Comparison of ENCODE assay signal across 21 cellular contexts in the genomic region with DNA sequence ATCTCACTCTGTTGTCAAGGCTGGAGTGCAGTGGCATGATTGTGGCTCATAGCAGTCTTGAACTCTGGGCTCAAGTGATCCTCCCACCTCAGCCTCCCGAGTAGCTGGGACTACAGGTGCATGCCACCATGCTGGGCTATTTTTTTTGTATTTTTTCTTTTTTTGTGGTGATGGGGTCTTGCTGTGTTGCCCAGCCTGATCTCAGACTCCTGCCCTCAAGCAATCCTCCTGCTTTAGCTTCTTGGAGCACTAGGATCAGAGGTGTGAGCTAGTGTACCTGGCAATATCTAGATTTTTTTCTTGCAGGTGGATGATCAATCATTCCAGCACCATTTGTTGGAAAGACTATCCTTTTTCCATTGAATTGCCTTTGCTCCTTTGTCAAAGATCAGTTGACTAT. TPM values are rescaled to one million over a fixed set of nuclear protein-coding genes. Genes with fewer than 3 reads are reported as not detected.
"Had no signal": no experiment of that assay in that cellular context is flagged by ENCODE, and none has a peak within 500 bp of the region (broad histone marks: within the 10 kb centered on the region; RNA-seq: fewer than 3 reads in every experiment).

No MANE protein-coding gene starts in this region.

- H3K4me1 Mint-ChIP-seq: IgD-negative memory B cell had no signal

- H3K4me3 Mint-ChIP-seq: IgD-negative memory B cell had no signal

- H3K36me3 Mint-ChIP-seq: IgD-negative memory B cell had no signal

- DNase-seq: KBM-7, NCI-H1092, NCI-H1105 treated with DMSO at 0.1 percent for 48 hours, NCI-H1417 treated with DMSO at 0.1 percent for 48 hours, NCI-H146, NCI-H1694 treated with DMSO at 0.1 percent for 48 hours, NCI-H2029, NCI-H2081 treated with DMSO at 0.1 percent for 48 hours, NCI-H2171, NCI-H226, NCI-H446, NCI-H510A, NCI-H524 treated with DMSO at 0.1 percent for 48 hours, NCI-H69, NCI-H774, SHP77, SK-N-SH had no signal

- H3K9me3 ChIP-seq: SK-N-SH had no signal

- H3K27me3 Mint-ChIP-seq: IgD-negative memory B cell had no signal

- H3K27ac ChIP-seq: RWPE1 had no signal

RNA-seq across cellular contexts. Expression of gene IL34, which starts 52.8 kb away (rescaled TPM):
- total RNA-seq: HT1080, MCF 10A had no signal
- polyA plus RNA-seq: IgD-negative memory B cell had no signal
